1 cellular context compared by ENCODE assay signal in genomic region chr17:64448665-64449512, GRCh38.
TF ChIP-seq lines count a peak whose summit lies in the region.

TSS of gene MILR1 (plus strand) at chr17:64449115. CDS start at chr17:64449169, 54 bp downstream.

TF ChIP-seq in WTC11, 78 proteins besides CTCF, POLR2A, EP300 and RAD21 (continued from another document):
- TF ChIP-seq ATF2 (CRISPR knock-in tag; IDR thresholded peaks at IDR 0.05; ENCODE audit: borderline replicate concordance, low read depth) (no peak), ZNF263 (CRISPR knock-in tag; IDR thresholded peaks at IDR 0.05; ENCODE audit: low read depth) (no peak), CDX4 (CRISPR knock-in tag; IDR thresholded peaks at IDR 0.05; ENCODE audit: borderline replicate concordance) (no peak), STAT6 (CRISPR knock-in tag; conservative IDR thresholded peaks at IDR 0.05; ENCODE audit: low read depth) (no peak), ETV6 (CRISPR knock-in tag; IDR thresholded peaks at IDR 0.05) (no peak)
